In the genomic region with DNA sequence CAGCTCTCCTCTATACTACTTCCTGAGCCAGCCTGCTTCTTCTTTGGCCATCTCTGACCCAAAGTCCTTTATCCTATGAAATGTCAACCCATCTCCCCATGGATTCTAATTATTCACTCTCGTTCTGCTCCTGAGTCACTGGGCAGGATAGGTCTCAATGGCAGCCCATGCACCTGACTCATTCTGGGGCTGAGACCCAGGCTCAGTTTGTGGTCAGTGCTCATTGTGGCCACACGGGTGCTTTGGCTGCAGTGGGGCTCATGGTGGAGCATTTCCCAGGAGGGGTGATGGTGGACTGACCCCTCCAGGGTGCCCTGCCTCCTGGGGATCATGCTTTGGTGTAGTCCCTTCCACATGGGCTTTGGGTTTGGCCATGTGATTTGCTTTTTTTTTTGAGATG, we compare ENCODE assay signal across 18 cellular contexts.
A peak's percentile ranks its signal among the peaks of the same experiment; 100 is the strongest.
DNase-seq lines count a peak whose midpoint lies in the region; ATAC-seq and TF ChIP-seq lines count a peak whose summit lies in the region.
"Had no signal": no experiment of that assay in that cellular context is flagged by ENCODE, and none has a peak within 500 bp of the region (broad histone marks: within the 10 kb centered on the region; RNA-seq: fewer than 3 reads in every experiment).

No MANE protein-coding gene starts in this region.

- H3K23ac ChIP-seq in H9 (ENCODE audit: insufficient read length, low read depth, low read length), result no peak overlapping the region

- H4K8ac ChIP-seq in H9 (replicated peaks; ENCODE audit: insufficient read length, low read depth, low read length), result no peak overlapping the region

- H3K27me3 ChIP-seq in H9 (ENCODE audit: insufficient read depth, low read length), result no peaks in the 10 kb centered on the region
- H3K27me3 ChIP-seq in WERI-Rb-1 (ENCODE audit: insufficient read depth, low read depth, severe bottlenecking), result no peaks in the 10 kb centered on the region
- no peaks in the 10 kb centered on the region for H3K27me3 ChIP-seq in gastrocnemius medialis
- H3K27me3 ChIP-seq in CD8-positive, alpha-beta memory T cell (ENCODE audit: insufficient read depth, low read length, poor library complexity, severe bottlenecking), result no peaks in the 10 kb centered on the region
- H3K27me3 ChIP-seq: BE2C had no signal

- no peaks in the 10 kb centered on the region for H3K79me2 ChIP-seq in H9 (ENCODE audit: insufficient read depth, low read length)

- H3K23me2 ChIP-seq in H9 (ENCODE audit: insufficient read length, low read depth, low read length, poor library complexity, severe bottlenecking), result no peaks in the 10 kb centered on the region

- H3K9me3 ChIP-seq in H9 (ENCODE audit: control insufficient read depth, low read depth, low read length) (no peaks in the 10 kb centered on the region), WERI-Rb-1 (ENCODE audit: severe bottlenecking) (no peaks in the 10 kb centered on the region), gastrocnemius medialis (no peaks in the 10 kb centered on the region)
- H3K9me3 ChIP-seq in CD8-positive, alpha-beta memory T cell (ENCODE audit: low read length), result no peaks in the 10 kb centered on the region
- H3K9me3 ChIP-seq: BE2C, Caco-2 had no signal

- no peak overlapping the region for H3K4me3 ChIP-seq in WERI-Rb-1 (ENCODE audit: low read depth, low read length)
- H3K4me3 ChIP-seq in gastrocnemius medialis, result no peak overlapping the region
- H3K4me3 ChIP-seq in CD8-positive, alpha-beta memory T cell (ENCODE audit: low read length), result no peak overlapping the region
- H3K4me3 ChIP-seq: GM23338 had no signal

- H4K91ac ChIP-seq in H9 (ENCODE audit: insufficient read length, low read depth, low read length), result no peak overlapping the region

- no peak overlapping the region for H3K18ac ChIP-seq in H9 (ENCODE audit: insufficient read length, low read depth, low read length)

- no peak overlapping the region for H3K4me2 ChIP-seq in H9 (ENCODE audit: insufficient read depth, insufficient read length, low read length)
- H3K4me2 ChIP-seq: GM23338 had no signal

- CTCF ChIA-PET in CD8-positive, alpha-beta memory T cell (lab: Charles Lee), result no interaction called here

- no peak overlapping the region for H2BK20ac ChIP-seq in H9 (ENCODE audit: low read depth, low read length, poor library complexity, severe bottlenecking)

- no peaks in the 10 kb centered on the region for H4K20me1 ChIP-seq in H9 (ENCODE audit: control insufficient read depth, insufficient read depth, insufficient read length)

- H3T11ph ChIP-seq in H9 (ENCODE audit: low read length), result no peak overlapping the region

- no peak for TF ChIP-seq POLR2A in gastrocnemius medialis (IDR thresholded peaks at IDR 0.05)

- H2BK15ac ChIP-seq in H9 (ENCODE audit: low read depth, low read length), result no peak overlapping the region

- H3K56ac ChIP-seq in H9 (ENCODE audit: insufficient read length, low read depth, low read length), result no peak overlapping the region

- H3K14ac ChIP-seq in H9 (ENCODE audit: insufficient read depth, low read length), result no peak overlapping the region

- no peak overlapping the region for H4K5ac ChIP-seq in H9 (ENCODE audit: insufficient read length, low read depth, low read length)

- H3K4me1 ChIP-seq in H9 (ENCODE audit: insufficient read depth, low read length) (peaks cover 3% of the 10 kb centered on the region; the same call in 1 of the 2 replicates), gastrocnemius medialis (no peaks in the 10 kb centered on the region)
- H3K4me1 ChIP-seq in CD8-positive, alpha-beta memory T cell (ENCODE audit: insufficient read depth, low read length), result no peaks in the 10 kb centered on the region
- H3K4me1 ChIP-seq: BE2C, Caco-2 had no signal

- H2BK5ac ChIP-seq in H9 (ENCODE audit: insufficient read length, low read length), result no peak overlapping the region

- H2AFZ ChIP-seq in H9 (ENCODE audit: low read length), result no peak overlapping the region
- H2AFZ ChIP-seq: GM23338 had no signal

- H3K27me3 Mint-ChIP-seq in H9 (ENCODE audit: low read depth), result no peaks in the 10 kb centered on the region
- H3K27me3 Mint-ChIP-seq in CD8-positive, alpha-beta memory T cell, result peaks cover 1 to 10% of the 10 kb centered on the region in 2 donors
- H3K27me3 Mint-ChIP-seq: CD4-positive, CD25-positive, alpha-beta regulatory T cell had no signal

- in situ Hi-C loops in gastrocnemius medialis (cut with MboI; ENCODE audit: low sequenced_read_pairs in 4 of 4), result loop anchor here in 1 of 4 donors (25.0 kb wide), 1 partner anchor 103 kb away; no protein-coding TSS in a partner anchor

- no peak overlapping the region for H2BK120ac ChIP-seq in H9 (ENCODE audit: low read depth, low read length, poor library complexity, severe bottlenecking)

- H3K4me1 Mint-ChIP-seq in H9, result peaks cover 22 to 36% of the 10 kb centered on the region in 2 experiments
- no peaks in the 10 kb centered on the region for H3K4me1 Mint-ChIP-seq in CD8-positive, alpha-beta memory T cell
- H3K4me1 Mint-ChIP-seq: CD4-positive, CD25-positive, alpha-beta regulatory T cell; IgD-negative memory B cell had no signal

- no peak overlapping the region for H3K4me3 Mint-ChIP-seq in H9
- H3K4me3 Mint-ChIP-seq in CD8-positive, alpha-beta memory T cell, result no peak overlapping the region
- H3K4me3 Mint-ChIP-seq: CD4-positive, CD25-positive, alpha-beta regulatory T cell; GM23338; IgD-negative memory B cell had no signal

- intact Hi-C loops in gastrocnemius medialis (cut with DNase I; ENCODE audit: low total_unique reads), result no loop called here

- H3K36me3 ChIP-seq in WERI-Rb-1 (no peaks in the 10 kb centered on the region), gastrocnemius medialis (no peaks in the 10 kb centered on the region)
- no peaks in the 10 kb centered on the region for H3K36me3 ChIP-seq in CD8-positive, alpha-beta memory T cell (ENCODE audit: insufficient read depth, low read length)
- H3K36me3 ChIP-seq: BE2C had no signal

- H3K27ac Mint-ChIP-seq in H9, result no peak overlapping the region
- H3K27ac Mint-ChIP-seq in CD8-positive, alpha-beta memory T cell, result no peak overlapping the region
- H3K27ac Mint-ChIP-seq: CD4-positive, CD25-positive, alpha-beta regulatory T cell; GM23338; IgD-negative memory B cell had no signal

- WGBS in H9 (ENCODE audit: extremely low coverage, insufficient read length, low lambda C conversion rate), result no CpG with 5 or more reads among the region's 2 CpGs

- H2BK12ac ChIP-seq in H9 (ENCODE audit: insufficient read length, low read depth, low read length), result no peak overlapping the region

- H3K9me3 Mint-ChIP-seq in H9, result no peaks in the 10 kb centered on the region
- H3K9me3 Mint-ChIP-seq in CD8-positive, alpha-beta memory T cell, result peaks cover 0 to 2% (median 0%) of the 10 kb centered on the region in 5 donors
- H3K9me3 Mint-ChIP-seq: GM23338 had no signal

- TF ChIP-seq CTCF in H9 (conservative IDR thresholded peaks at IDR 0.05) (no peak), WERI-Rb-1 (IDR thresholded peaks at IDR 0.05; ENCODE audit: low read depth, low read length) (0 out of 2 replicates have a peak, but pooled peaks have one; percentile 4), gastrocnemius medialis (IDR thresholded peaks at IDR 0.05 in 4 of 5, conservative IDR thresholded peaks at IDR 0.05 in 1 of 5) (no peak)

- H3K9ac ChIP-seq in H9 (ENCODE audit: extremely low read depth, insufficient read length, low read length), result no peak overlapping the region

- DNase-seq in A172 (ENCODE audit: low spot score), result peak; percentile 8
- peak; percentile 15 for DNase-seq in H9
- DNase-seq in WERI-Rb-1, result no peak
- DNase-seq in kidney tubule cell (ENCODE audit: low spot score), result peak; percentile 9
- no peak for DNase-seq in gastrocnemius medialis
- DNase-seq in NCI-H1436 (lab: John Stamatoyannopoulos, UW), result no peak
- no peak for DNase-seq in CD8-positive, alpha-beta memory T cell
- no peak for DNase-seq in RKO (ENCODE audit: low spot score)
- DNase-seq: ACHN; BE2C; C1 segment of cervical spinal cord; Caco-2; CD4-positive, CD25-positive, alpha-beta regulatory T cell; GDM1; H7; KBM-7 had no signal

- no peak for ATAC-seq in gastrocnemius medialis
- ATAC-seq: GM23338 had no signal

- H3K79me1 ChIP-seq in H9 (ENCODE audit: insufficient read depth, low read depth, low read length, poor library complexity, severe bottlenecking), result no peaks in the 10 kb centered on the region

- POLR2A ChIA-PET in CD8-positive, alpha-beta memory T cell (lab: Charles Lee), result no interaction called here

- H3K4ac ChIP-seq in H9 (ENCODE audit: low read depth, low read length), result no peak overlapping the region

- H2AK5ac ChIP-seq in H9 (ENCODE audit: insufficient read length, low read length), result no peak overlapping the region

- no peaks in the 10 kb centered on the region; a peak in 1 of 7 replicates for H3K36me3 Mint-ChIP-seq in H9 (ENCODE audit: insufficient read depth in 1 of 3, low read depth in 3 of 3)
- H3K36me3 Mint-ChIP-seq in CD8-positive, alpha-beta memory T cell, result no peaks in the 10 kb centered on the region
- H3K36me3 Mint-ChIP-seq: IgD-negative memory B cell had no signal

- H3K27ac ChIP-seq in H9 (ENCODE audit: insufficient read length, low read depth, low read length) (no peak overlapping the region), WERI-Rb-1 (no peak overlapping the region), gastrocnemius medialis (no peak overlapping the region)
- no peak overlapping the region for H3K27ac ChIP-seq in CD8-positive, alpha-beta memory T cell (ENCODE audit: low read depth, low read length)

Comparison
In these comparisons a context has a peak if more than half of its experiments do, and no peak if none do; other contexts are left out.
1. DNase-seq: peak in A172 (single experiment), H9 (single experiment) and kidney tubule cell (single experiment); none in WERI-Rb-1 (single experiment), gastrocnemius medialis (0 of 2), NCI-H1436 (single experiment), CD8-positive, alpha-beta memory T cell (0 of 5) and RKO (single experiment).